Comparison of ENCODE assay signal across 8 cellular contexts in genomic region chr2:223944704-223945531, GRCh38. TPM values are rescaled to one million over a fixed set of nuclear protein-coding genes. Genes with fewer than 3 reads are reported as not detected.
DNase-seq lines count a peak whose midpoint lies in the region; ATAC-seq and TF ChIP-seq lines count a peak whose summit lies in the region.

Gene WDFY1 (minus strand): TSS chr2:223945335. CDS start chr2:223945284, 51 bp downstream.

- DNase-seq in DMS 273 (lab: John Stamatoyannopoulos, UW; ENCODE audit: unreplicated experiment) = peak; percentile 93
- peak; percentile 92 for DNase-seq in OCI-M1 (lab: John Stamatoyannopoulos, UW)
- peak; percentile 66 for DNase-seq in activated T-cell treated with anti-CD3 and anti-CD28 coated beads for 4 hours
- peak; percentile 90 for DNase-seq in epithelial cell of esophagus (ENCODE audit: low read depth)
- peak; percentile 89 to 93 (median 93) for DNase-seq in mucosa of descending colon
- DNase-seq in stimulated activated CD8-positive, alpha-beta memory T cell treated with anti-CD3 and anti-CD28 coated beads, Interleukin-4, amount 100 ng/mL, for 1 hour (ENCODE audit: low read depth in 2 of 2, low spot score in 1 of 2) = peak; percentile 58 to 61

- ATAC-seq in GM21447 (IDR thresholded peaks at IDR 0.05; ENCODE audit: unreplicated experiment) (peak; percentile 59), mucosa of descending colon (peak; percentile 89)

- peaks cover 30% of the 10 kb centered on the region for H3K4me1 ChIP-seq in HUES6 (ENCODE audit: control insufficient read depth, insufficient read depth, low read length)
- H3K4me1 ChIP-seq in mucosa of descending colon (ENCODE audit: low read depth) = peaks cover 24% of the 10 kb centered on the region

- H3K4me3 ChIP-seq in HUES6 (ENCODE audit: low read depth, low read length) (peak within 1 kb of the TSS; percentile 99), epithelial cell of esophagus (ENCODE audit: low read length) (peak within 1 kb of the TSS; percentile 84), mucosa of descending colon (peak within 1 kb of the TSS; percentile 99)

- peak within 1 kb of the TSS; percentile 74 for H3K27ac ChIP-seq in HUES6 (ENCODE audit: low read depth, low read length)

- no peaks in the 10 kb centered on the region for H3K27me3 ChIP-seq in HUES6 (ENCODE audit: control insufficient read depth, insufficient read depth, low read length)

- H3K9me3 ChIP-seq in HUES6 (ENCODE audit: control insufficient read depth, insufficient read depth, low read depth, low read length) (peaks cover 2% of the 10 kb centered on the region; the same call in 1 of the 2 replicates), mucosa of descending colon (no peaks in the 10 kb centered on the region)

- H3K36me3 ChIP-seq in HUES6 (ENCODE audit: control insufficient read depth, insufficient read depth, low read length) (no peaks in the 10 kb centered on the region; the same call in 1 of the 2 replicates), mucosa of descending colon (ENCODE audit: low read depth) (no peaks in the 10 kb centered on the region)

- H3K9ac ChIP-seq in HUES6 (ENCODE audit: low read length) = peak within 1 kb of the TSS; percentile 80

- intact Hi-C loops in mucosa of descending colon (cut with DNase I, micrococcal nuclease) = no loop called here

- no peak for TF ChIP-seq CTCF in epithelial cell of esophagus (IDR thresholded peaks at IDR 0.05; ENCODE audit: insufficient read depth, low read depth, low read length, missing control alignments)
- no peak for TF ChIP-seq CTCF in mucosa of descending colon (IDR thresholded peaks at IDR 0.05)

RNA-seq across cellular contexts. Expression of gene WDFY1, which starts in this region (rescaled TPM):
- total RNA-seq in mucosa of descending colon = 10 to 100 TPM; 49.0 to 66.7 (median 65.8) TPM

Comparison
In these comparisons a context has a peak if more than half of its experiments do, and no peak if none do; other contexts are left out.
1. Peak in every context shown above with its lines: DNase-seq, ATAC-seq, H3K4me3 ChIP-seq and H3K27ac ChIP-seq.